Comparison of ENCODE assay signal across 22 cellular contexts in genomic region chr2:83386559-83386958, GRCh38.
DNase-seq lines count a peak whose midpoint lies in the region; ATAC-seq, FAIRE-seq and TF ChIP-seq lines count a peak whose summit lies in the region.
"Had no signal": no experiment of that assay in that cellular context is flagged by ENCODE, and none has a peak within 500 bp of the region (broad histone marks: within the 10 kb centered on the region; RNA-seq: fewer than 3 reads in every experiment).

No MANE protein-coding gene starts in this region.

- no peak for FAIRE-seq in pancreas (lab: Jason Lieb, UNC)
- FAIRE-seq: D721Med, G401.6, GM12878, HTR-8/SVneo had no signal

- no peaks in the 10 kb centered on the region for H3K36me3 ChIP-seq in smooth muscle cell (ENCODE audit: low read depth)
- no peaks in the 10 kb centered on the region for H3K36me3 ChIP-seq in pancreas
- H3K36me3 ChIP-seq: HAP-1 had no signal

- H3K4me3 ChIP-seq in fibroblast of villous mesenchyme (ENCODE audit: low read depth, low read length) (no peak overlapping the region), smooth muscle cell (no peak overlapping the region), pancreas (no peak overlapping the region)
- H3K4me3 ChIP-seq: GM12878, GM23248, HAP-1 had no signal

- DNase-seq in EH (ENCODE audit: low read depth) (peak; percentile 61), GM04504 (ENCODE audit: low read depth) (peak; percentile 59), fibroblast of villous mesenchyme (ENCODE audit: low read depth) (peak; percentile 1), smooth muscle cell (lab: John Stamatoyannopoulos, UW; ENCODE audit: unreplicated experiment) (no peak), pancreas (no peak), OCI-M1 (lab: John Stamatoyannopoulos, UW) (no peak), caudate nucleus (lab: John Stamatoyannopoulos, UW) (no peak)
- DNase-seq: AML-193; Caco-2; CD4-positive, alpha-beta T cell; DMS153; DMS79 treated with DMSO at 0.1 percent for 48 hours; GM23248; Karpas-422; KBM-7 had no signal

- H2AFZ ChIP-seq in smooth muscle cell (ENCODE audit: low read depth): peak overlapping the region; percentile 54
- H2AFZ ChIP-seq: GM23248 had no signal

- WGBS in smooth muscle cell (ENCODE audit: low lambda C conversion rate): 76% methylated on average over 1 of the region's 1 CpG
- WGBS in pancreas, 2 donors: 31 to 34% methylated on average over 1 of the region's 1 CpG

- no peaks in the 10 kb centered on the region for H3F3A ChIP-seq in smooth muscle cell (ENCODE audit: low read depth)

- no peak overlapping the region for H3K9ac ChIP-seq in smooth muscle cell (ENCODE audit: low read depth)
- H3K9ac ChIP-seq: GM23248 had no signal

- intact Hi-C loops in pancreas (cut with DNase I): no loop called here

- H4K20me1 ChIP-seq in smooth muscle cell (ENCODE audit: low read depth): no peaks in the 10 kb centered on the region

- TF ChIP-seq CTCF in fibroblast of villous mesenchyme (IDR thresholded peaks at IDR 0.05; ENCODE audit: insufficient read depth, low read depth, low read length) (no peak), smooth muscle cell (IDR thresholded peaks at IDR 0.05; ENCODE audit: borderline replicate concordance, insufficient read depth, poor library complexity, severe bottlenecking) (no peak), pancreas (IDR thresholded peaks at IDR 0.05) (no peak)

- H3K27ac ChIP-seq in smooth muscle cell (ENCODE audit: low read depth) (no peak overlapping the region), pancreas (no peak overlapping the region), caudate nucleus (ENCODE audit: low read depth, low read length) (no peak overlapping the region)
- H3K27ac ChIP-seq: C4-2B, GM23248, HL-60 had no signal

- H3K79me2 ChIP-seq in smooth muscle cell (ENCODE audit: low read depth): no peaks in the 10 kb centered on the region

- no peak for ATAC-seq in pancreas
- ATAC-seq: GM12878 had no signal

- H3K4me1 ChIP-seq in smooth muscle cell (ENCODE audit: low read depth) (no peaks in the 10 kb centered on the region), pancreas (no peaks in the 10 kb centered on the region)
- H3K4me1 ChIP-seq: Caco-2, HAP-1 had no signal

- H3K27me3 ChIP-seq in smooth muscle cell (ENCODE audit: low read depth): no peaks in the 10 kb centered on the region
- H3K27me3 ChIP-seq in pancreas: no peaks in the 10 kb centered on the region

- H3K4me2 ChIP-seq in smooth muscle cell: no peak overlapping the region

- H3K9me3 ChIP-seq in smooth muscle cell (replicated peaks; ENCODE audit: low read depth) (no peaks in the 10 kb centered on the region), pancreas (no peaks in the 10 kb centered on the region)
- H3K9me3 ChIP-seq: Caco-2, HAP-1 had no signal

Comparison
In these comparisons a context has a peak if more than half of its experiments do, and no peak if none do; other contexts are left out.
1. DNase-seq: peak in EH (single experiment), GM04504 (single experiment) and fibroblast of villous mesenchyme (single experiment); none in smooth muscle cell (single experiment), pancreas (0 of 6), OCI-M1 (single experiment) and caudate nucleus (0 of 61).